In genomic region chr15:42919308-42919707, GRCh38 we compare ENCODE assay signal across 8 cellular contexts. TPM values are rescaled to one million over a fixed set of nuclear protein-coding genes. Genes with fewer than 3 reads are reported as not detected.
DNase-seq lines count a peak whose midpoint lies in the region; ATAC-seq and TF ChIP-seq lines count a peak whose summit lies in the region.

No MANE protein-coding gene starts in this region.

- H3K27me3 Mint-ChIP-seq in CD4-positive, alpha-beta memory T cell: no peaks in the 10 kb centered on the region

- H3K27ac ChIP-seq in CD4-positive, alpha-beta memory T cell (ENCODE audit: low read depth, low read length): peak overlapping the region; percentile 60
- H3K27ac ChIP-seq in dorsolateral prefrontal cortex: peak overlapping the region in 43 of 59 donors; percentile 36 to 97 (median 89)

- no peaks in the 10 kb centered on the region for H3K9me3 ChIP-seq in CD4-positive, alpha-beta memory T cell (ENCODE audit: control insufficient read depth in 1 of 2, low read length in 2 of 2)
- no peaks in the 10 kb centered on the region for H3K9me3 ChIP-seq in neuron (ENCODE audit: low read length)

- H3K4me1 Mint-ChIP-seq in CD4-positive, alpha-beta memory T cell: peaks cover 21 to 48% (median 35%) of the 10 kb centered on the region in 4 donors

- POLR2A ChIA-PET in CD4-positive, alpha-beta memory T cell (lab: Charles Lee; ENCODE audit: partially characterized antibody): interaction anchor here (0.5 kb wide), 1 partner anchor 18 kb away, joined by 5 read pairs; no protein-coding TSS in a partner anchor

- no peak for DNase-seq in CD4-positive, alpha-beta memory T cell
- DNase-seq in NAMALWA (ENCODE audit: low spot score) (peak; percentile 47), dorsolateral prefrontal cortex (no peak), foreskin melanocyte (no peak)
- DNase-seq in stimulated activated naive CD4-positive, alpha-beta T cell treated with Interleukin-2 at 50 U/mL for 16 hours (lab: John Stamatoyannopoulos, UW): no peak
- DNase-seq in stimulated activated CD4-positive, alpha-beta T cell treated with anti-CD3 and anti-CD28 coated beads, Interleukin-1b, Interleukin-23, amount 100 ng/mL, for 48 hours: no peak

- H3K27me3 ChIP-seq in CD4-positive, alpha-beta memory T cell (ENCODE audit: insufficient read depth, low read length): no peaks in the 10 kb centered on the region
- H3K27me3 ChIP-seq in dorsolateral prefrontal cortex (no peaks in the 10 kb centered on the region), neuron (ENCODE audit: insufficient read depth, low read length) (no peaks in the 10 kb centered on the region)

- H3K27ac Mint-ChIP-seq in CD4-positive, alpha-beta memory T cell: peak overlapping the region; percentile 79 to 96 (median 87)

- H3K9me3 Mint-ChIP-seq in CD4-positive, alpha-beta memory T cell: no peaks in the 10 kb centered on the region

- peak overlapping the region in 1 of 2 donors; percentile 81 for H3K4me3 ChIP-seq in CD4-positive, alpha-beta memory T cell (ENCODE audit: low read length in 2 of 2)
- peak overlapping the region; percentile 64 to 99 (median 93) for H3K4me3 ChIP-seq in dorsolateral prefrontal cortex
- peak overlapping the region; percentile 77 for H3K4me3 ChIP-seq in neuron (ENCODE audit: low read length)

- CTCF ChIA-PET in CD4-positive, alpha-beta memory T cell (lab: Charles Lee; ENCODE audit: partially characterized antibody): interaction anchor here (3.0 kb wide), 1 partner anchor 8 kb away, joined by 15 read pairs; no protein-coding TSS in a partner anchor

- H3K36me3 Mint-ChIP-seq in CD4-positive, alpha-beta memory T cell: peaks cover 0 to 10% of the 10 kb centered on the region in 2 donors

- intact Hi-C loops in CD4-positive, alpha-beta memory T cell (cut with micrococcal nuclease): no loop called here
- intact Hi-C loops in dorsolateral prefrontal cortex (cut with DNase I): no loop called here

- TF ChIP-seq CTCF in dorsolateral prefrontal cortex (IDR thresholded peaks at IDR 0.05 in 54 of 56, conservative IDR thresholded peaks at IDR 0.05 in 2 of 56; ENCODE audit: low read depth in 1 of 56, partially characterized antibody in 56 of 56): no peak

- peaks cover 32% of the 10 kb centered on the region for H3K4me1 ChIP-seq in CD4-positive, alpha-beta memory T cell (ENCODE audit: insufficient read depth, low read length)
- H3K4me1 ChIP-seq in neuron (ENCODE audit: insufficient read depth, low read length): peaks cover 15% of the 10 kb centered on the region

- peak overlapping the region; percentile 93 to 99 (median 96) for H3K4me3 Mint-ChIP-seq in CD4-positive, alpha-beta memory T cell

- no peak for ATAC-seq in HG03432 (IDR thresholded peaks at IDR 0.05; ENCODE audit: unreplicated experiment)

- peak overlapping the region; percentile 79 for H2AFZ ChIP-seq in neuron (ENCODE audit: low read depth, low read length)

- H3K36me3 ChIP-seq in CD4-positive, alpha-beta memory T cell (ENCODE audit: insufficient read depth, low read length): no peaks in the 10 kb centered on the region
- no peaks in the 10 kb centered on the region for H3K36me3 ChIP-seq in neuron (ENCODE audit: insufficient read depth, low read length)

RNA-seq across cellular contexts. Expression of gene TTBK2, which starts 1.3 kb away (rescaled TPM):
- 10 to 100 TPM; 27.4 to 28.2 TPM for total RNA-seq in CD4-positive, alpha-beta memory T cell
- polyA plus RNA-seq in CD4-positive, alpha-beta memory T cell: 1 to 10 TPM; 9.1 to 9.6 TPM
- 100 to 1,000 TPM in 87 of 120 experiments, 10 to 100 TPM in 33; 66.0 to 146 (median 112) TPM for total RNA-seq in dorsolateral prefrontal cortex
